In the genomic region with DNA sequence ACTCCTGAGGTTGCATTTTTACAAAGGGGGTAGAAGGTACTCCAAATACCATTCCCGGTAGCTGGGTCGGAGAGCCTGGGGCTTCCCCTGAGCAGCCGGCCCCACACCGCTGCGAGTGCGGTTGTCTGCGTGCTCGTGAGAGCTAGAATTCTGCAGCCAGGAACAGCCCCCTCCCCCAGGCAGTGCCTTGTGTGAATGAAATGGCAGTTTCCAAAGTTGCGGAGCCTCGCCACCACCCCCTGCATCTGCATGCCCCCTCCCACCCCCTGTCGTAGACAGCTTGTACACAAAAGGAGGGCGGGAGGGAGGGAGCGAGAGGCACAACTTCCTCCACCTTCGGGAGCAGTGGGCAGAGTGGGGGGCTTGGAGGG, we compare ENCODE assay signal across 8 cellular contexts. TPM values are rescaled to one million over a fixed set of nuclear protein-coding genes. Genes with fewer than 3 reads are reported as not detected.
DNase-seq lines count a peak whose midpoint lies in the region; ATAC-seq and TF ChIP-seq lines count a peak whose summit lies in the region.

No MANE protein-coding gene starts in this region.

- H3K27me3 ChIP-seq in CD4-positive, alpha-beta T cell (ENCODE audit: control insufficient read depth, insufficient read depth, low read length) = peaks cover 52% of the 10 kb centered on the region
- H3K27me3 ChIP-seq in KMS-11 (ENCODE audit: insufficient read depth, low read depth) (no peaks in the 10 kb centered on the region), osteoblast (ENCODE audit: insufficient read depth, low read length) (peaks cover 43% of the 10 kb centered on the region)

- no peaks in the 10 kb centered on the region for H3K36me3 Mint-ChIP-seq in CD4-positive, alpha-beta T cell (ENCODE audit: low read depth)
- peaks cover 3% of the 10 kb centered on the region for H3K36me3 Mint-ChIP-seq in endothelial cell (ENCODE audit: low read depth, unreplicated experiment)

- peaks cover 20% of the 10 kb centered on the region for H3K4me1 ChIP-seq in KMS-11 (ENCODE audit: low read depth, poor library complexity, severe bottlenecking)
- no peaks in the 10 kb centered on the region for H3K4me1 ChIP-seq in osteoblast (ENCODE audit: insufficient read depth, low read length)

- peaks cover 18% of the 10 kb centered on the region; the same call in 1 of the 2 replicates for H3K36me3 ChIP-seq in KMS-11 (ENCODE audit: insufficient read depth)
- no peaks in the 10 kb centered on the region for H3K36me3 ChIP-seq in osteoblast (ENCODE audit: insufficient read depth, low read length)

- H3K4me3 ChIP-seq in KMS-11 (IDR thresholded peaks at IDR 0.05; ENCODE audit: insufficient read depth, low read depth, low read length) (no peak overlapping the region), osteoblast (ENCODE audit: insufficient read depth, low read length) (no peak overlapping the region)

- H4K20me1 ChIP-seq in KMS-11 (ENCODE audit: insufficient read depth) (peaks cover 29% of the 10 kb centered on the region), osteoblast (ENCODE audit: insufficient read depth, low read length) (no peaks in the 10 kb centered on the region)

- peaks cover 36% of the 10 kb centered on the region for H3K4me1 Mint-ChIP-seq in CD4-positive, alpha-beta T cell (ENCODE audit: low read depth)
- H3K4me1 Mint-ChIP-seq in endothelial cell (ENCODE audit: unreplicated experiment) = peaks cover 12% of the 10 kb centered on the region

- H3K27me3 Mint-ChIP-seq in CD4-positive, alpha-beta T cell = peaks cover 54% of the 10 kb centered on the region
- peaks cover 2% of the 10 kb centered on the region for H3K27me3 Mint-ChIP-seq in endothelial cell (ENCODE audit: unreplicated experiment)

- H2AFZ ChIP-seq in KMS-11 (ENCODE audit: low read depth) (no peak overlapping the region; the same call in 1 of the 2 replicates), osteoblast (ENCODE audit: low read length) (no peak overlapping the region)

- H3K4me2 ChIP-seq in KMS-11 = peak overlapping the region; percentile 93
- H3K4me2 ChIP-seq in osteoblast (ENCODE audit: insufficient read depth, low read length) = no peak overlapping the region

- POLR2A ChIA-PET in CD4-positive, alpha-beta T cell (lab: Charles Lee) = interaction anchor here (2.2 kb wide), 1 partner anchor 24 kb away, joined by 18 read pairs; no protein-coding TSS in a partner anchor

- no peaks in the 10 kb centered on the region for H3K9me3 Mint-ChIP-seq in CD4-positive, alpha-beta T cell
- H3K9me3 Mint-ChIP-seq in endothelial cell (ENCODE audit: unreplicated experiment) = no peaks in the 10 kb centered on the region

- H3K9me3 ChIP-seq in CD4-positive, alpha-beta T cell (ENCODE audit: control insufficient read depth, low read length) = no peaks in the 10 kb centered on the region
- no peaks in the 10 kb centered on the region for H3K9me3 ChIP-seq in osteoblast (ENCODE audit: low read depth, low read length)

- H3K79me2 ChIP-seq in KMS-11 (ENCODE audit: insufficient read depth, low read depth) = peaks cover 61% of the 10 kb centered on the region
- H3K79me2 ChIP-seq in osteoblast (ENCODE audit: insufficient read depth, low read length) = no peaks in the 10 kb centered on the region

- ATAC-seq in CD4-positive, alpha-beta T cell (ENCODE audit: poor library complexity) = peak; percentile 10
- ATAC-seq in GM18520 (IDR thresholded peaks at IDR 0.05; ENCODE audit: unreplicated experiment) (no peak), HG03521 (IDR thresholded peaks at IDR 0.05; ENCODE audit: unreplicated experiment) (no peak)

- intact Hi-C loops in CD4-positive, alpha-beta T cell (cut with DNase I, micrococcal nuclease) = loop anchor here (5.0 to 10.0 kb wide), 3 partner anchors 146 to 816 kb away; no protein-coding TSS in a partner anchor

- H3K27ac ChIP-seq in CD4-positive, alpha-beta T cell (ENCODE audit: low read depth, low read length) = no peak overlapping the region
- peak overlapping the region; percentile 87 for H3K27ac ChIP-seq in KMS-11
- no peak overlapping the region for H3K27ac ChIP-seq in osteoblast (ENCODE audit: low read depth, low read length)

- no peak overlapping the region for H3K27ac Mint-ChIP-seq in CD4-positive, alpha-beta T cell
- no peak overlapping the region for H3K27ac Mint-ChIP-seq in endothelial cell (ENCODE audit: unreplicated experiment)

- DNase-seq in CD4-positive, alpha-beta T cell = no peak
- DNase-seq in endothelial cell (ENCODE audit: low spot score) (peak; percentile 51), osteoblast (ENCODE audit: insufficient read length, low spot score, missing footprints) (peak; percentile 70), EL (no peak)
- DNase-seq in activated CD4-positive, alpha-beta T cell treated with anti-CD3 and anti-CD28 coated beads, Interleukin-2, amount 50 U/mL, for 4 hours = no peak

- CTCF ChIA-PET in CD4-positive, alpha-beta T cell (lab: Charles Lee) = no interaction called here

- H3K4me3 Mint-ChIP-seq in CD4-positive, alpha-beta T cell = peak overlapping the region; percentile 87
- H3K4me3 Mint-ChIP-seq in endothelial cell (ENCODE audit: unreplicated experiment) = peak overlapping the region; percentile 90

- TF ChIP-seq CTCF in CD4-positive, alpha-beta T cell (IDR thresholded peaks at IDR 0.05) = no peak
- no peak for TF ChIP-seq CTCF in KMS-11 (conservative IDR thresholded peaks at IDR 0.05; ENCODE audit: low read depth, low read length)
- no peak for TF ChIP-seq CTCF in endothelial cell (IDR thresholded peaks at IDR 0.05; ENCODE audit: unreplicated experiment)
- no peak for TF ChIP-seq CTCF in osteoblast (IDR thresholded peaks at IDR 0.05; ENCODE audit: extremely low read depth, low read depth, low read length)

- peak overlapping the region; percentile 85; the same call in 1 of the 2 replicates for H3K9ac ChIP-seq in KMS-11

RNA-seq across cellular contexts. Expression of a gene that starts 1.1 kb away (rescaled TPM):
- under 1 TPM in 1 of 2 experiments, not detected in 1; 0.19 TPM for total RNA-seq in CD4-positive, alpha-beta T cell
- total RNA-seq in endothelial cell (ENCODE audit: unreplicated experiment) (8.5 TPM), osteoblast (not detected in 2 replicates)

Comparison
In these comparisons a context has a peak if more than half of its experiments do, and no peak if none do; other contexts are left out.
1. DNase-seq: peak in endothelial cell (single experiment) and osteoblast (single experiment); none in CD4-positive, alpha-beta T cell (0 of 10), EL (single experiment) and activated CD4-positive, alpha-beta T cell treated with anti-CD3 and anti-CD28 coated beads, Interleukin-2, amount 50 U/mL, for 4 hours (0 of 2).